Comparison of ENCODE assay signal across 2 cellular contexts in the genomic region with DNA sequence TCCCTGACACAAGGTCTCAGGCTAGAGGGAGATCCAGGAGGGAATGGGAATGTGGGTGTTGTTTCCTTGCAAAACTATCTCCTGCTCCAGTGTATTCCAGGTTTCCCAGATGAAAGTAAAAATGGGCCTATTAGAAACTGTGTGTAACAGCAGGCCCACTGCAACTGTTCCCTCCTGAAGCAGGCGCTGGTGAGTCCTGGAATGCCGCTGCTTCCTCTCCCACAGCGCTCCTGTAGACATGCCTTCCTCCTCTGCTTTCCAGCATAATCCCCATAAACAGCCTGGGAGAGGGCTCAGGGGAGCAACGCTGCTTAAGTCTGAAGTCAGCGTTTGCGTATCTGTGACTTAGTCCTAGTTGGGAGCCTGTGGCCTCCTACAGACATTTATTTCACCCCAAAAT.
TF ChIP-seq lines count a peak whose summit lies in the region.

No MANE protein-coding gene starts in this region.

TF ChIP-seq in GM23338, 12 proteins besides CTCF, POLR2A, EP300 and RAD21 (continues in another document):
- TF ChIP-seq, protein P1, sequence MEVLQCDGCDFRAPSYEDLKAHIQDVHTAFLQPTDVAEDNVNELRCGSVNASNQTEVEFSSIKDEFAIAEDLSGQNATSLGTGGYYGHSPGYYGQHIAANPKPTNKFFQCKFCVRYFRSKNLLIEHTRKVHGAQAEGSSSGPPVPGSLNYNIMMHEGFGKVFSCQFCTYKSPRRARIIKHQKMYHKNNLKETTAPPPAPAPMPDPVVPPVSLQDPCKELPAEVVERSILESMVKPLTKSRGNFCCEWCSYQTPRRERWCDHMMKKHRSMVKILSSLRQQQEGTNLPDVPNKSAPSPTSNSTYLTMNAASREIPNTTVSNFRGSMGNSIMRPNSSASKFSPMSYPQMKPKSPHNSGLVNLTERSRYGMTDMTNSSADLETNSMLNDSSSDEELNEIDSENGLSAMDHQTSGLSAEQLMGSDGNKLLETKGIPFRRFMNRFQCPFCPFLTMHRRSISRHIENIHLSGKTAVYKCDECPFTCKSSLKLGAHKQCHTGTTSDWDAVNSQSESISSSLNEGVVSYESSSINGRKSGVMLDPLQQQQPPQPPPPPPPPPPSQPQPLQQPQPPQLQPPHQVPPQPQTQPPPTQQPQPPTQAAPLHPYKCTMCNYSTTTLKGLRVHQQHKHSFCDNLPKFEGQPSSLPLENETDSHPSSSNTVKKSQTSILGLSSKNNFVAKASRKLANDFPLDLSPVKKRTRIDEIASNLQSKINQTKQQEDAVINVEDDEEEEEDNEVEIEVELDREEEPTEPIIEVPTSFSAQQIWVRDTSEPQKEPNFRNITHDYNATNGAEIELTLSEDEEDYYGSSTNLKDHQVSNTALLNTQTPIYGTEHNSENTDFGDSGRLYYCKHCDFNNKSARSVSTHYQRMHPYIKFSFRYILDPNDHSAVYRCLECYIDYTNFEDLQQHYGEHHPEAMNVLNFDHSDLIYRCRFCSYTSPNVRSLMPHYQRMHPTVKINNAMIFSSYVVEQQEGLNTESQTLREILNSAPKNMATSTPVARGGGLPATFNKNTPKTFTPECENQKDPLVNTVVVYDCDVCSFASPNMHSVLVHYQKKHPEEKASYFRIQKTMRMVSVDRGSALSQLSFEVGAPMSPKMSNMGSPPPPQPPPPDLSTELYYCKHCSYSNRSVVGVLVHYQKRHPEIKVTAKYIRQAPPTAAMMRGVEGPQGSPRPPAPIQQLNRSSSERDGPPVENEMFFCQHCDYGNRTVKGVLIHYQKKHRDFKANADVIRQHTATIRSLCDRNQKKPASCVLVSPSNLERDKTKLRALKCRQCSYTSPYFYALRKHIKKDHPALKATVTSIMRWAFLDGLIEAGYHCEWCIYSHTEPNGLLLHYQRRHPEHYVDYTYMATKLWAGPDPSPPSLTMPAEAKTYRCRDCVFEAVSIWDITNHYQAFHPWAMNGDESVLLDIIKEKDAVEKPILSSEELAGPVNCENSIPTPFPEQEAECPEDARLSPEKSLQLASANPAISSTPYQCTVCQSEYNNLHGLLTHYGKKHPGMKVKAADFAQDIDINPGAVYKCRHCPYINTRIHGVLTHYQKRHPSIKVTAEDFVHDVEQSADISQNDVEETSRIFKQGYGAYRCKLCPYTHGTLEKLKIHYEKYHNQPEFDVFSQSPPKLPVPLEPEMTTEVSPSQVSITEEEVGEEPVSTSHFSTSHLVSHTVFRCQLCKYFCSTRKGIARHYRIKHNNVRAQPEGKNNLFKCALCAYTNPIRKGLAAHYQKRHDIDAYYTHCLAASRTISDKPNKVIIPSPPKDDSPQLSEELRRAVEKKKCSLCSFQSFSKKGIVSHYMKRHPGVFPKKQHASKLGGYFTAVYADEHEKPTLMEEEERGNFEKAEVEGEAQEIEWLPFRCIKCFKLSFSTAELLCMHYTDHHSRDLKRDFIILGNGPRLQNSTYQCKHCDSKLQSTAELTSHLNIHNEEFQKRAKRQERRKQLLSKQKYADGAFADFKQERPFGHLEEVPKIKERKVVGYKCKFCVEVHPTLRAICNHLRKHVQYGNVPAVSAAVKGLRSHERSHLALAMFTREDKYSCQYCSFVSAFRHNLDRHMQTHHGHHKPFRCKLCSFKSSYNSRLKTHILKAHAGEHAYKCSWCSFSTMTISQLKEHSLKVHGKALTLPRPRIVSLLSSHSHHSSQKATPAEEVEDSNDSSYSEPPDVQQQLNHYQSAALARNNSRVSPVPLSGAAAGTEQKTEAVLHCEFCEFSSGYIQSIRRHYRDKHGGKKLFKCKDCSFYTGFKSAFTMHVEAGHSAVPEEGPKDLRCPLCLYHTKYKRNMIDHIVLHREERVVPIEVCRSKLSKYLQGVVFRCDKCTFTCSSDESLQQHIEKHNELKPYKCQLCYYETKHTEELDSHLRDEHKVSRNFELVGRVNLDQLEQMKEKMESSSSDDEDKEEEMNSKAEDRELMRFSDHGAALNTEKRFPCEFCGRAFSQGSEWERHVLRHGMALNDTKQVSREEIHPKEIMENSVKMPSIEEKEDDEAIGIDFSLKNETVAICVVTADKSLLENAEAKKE (CRISPR knock-in tag; IDR thresholded peaks at IDR 0.05): no peak
- TF ChIP-seq, protein P2, sequence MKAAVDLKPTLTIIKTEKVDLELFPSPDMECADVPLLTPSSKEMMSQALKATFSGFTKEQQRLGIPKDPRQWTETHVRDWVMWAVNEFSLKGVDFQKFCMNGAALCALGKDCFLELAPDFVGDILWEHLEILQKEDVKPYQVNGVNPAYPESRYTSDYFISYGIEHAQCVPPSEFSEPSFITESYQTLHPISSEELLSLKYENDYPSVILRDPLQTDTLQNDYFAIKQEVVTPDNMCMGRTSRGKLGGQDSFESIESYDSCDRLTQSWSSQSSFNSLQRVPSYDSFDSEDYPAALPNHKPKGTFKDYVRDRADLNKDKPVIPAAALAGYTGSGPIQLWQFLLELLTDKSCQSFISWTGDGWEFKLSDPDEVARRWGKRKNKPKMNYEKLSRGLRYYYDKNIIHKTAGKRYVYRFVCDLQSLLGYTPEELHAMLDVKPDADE (IDR thresholded peaks at IDR 0.05): no peak
- TF ChIP-seq JUNB (IDR thresholded peaks at IDR 0.05; ENCODE audit: unreplicated experiment) (no peak), CREB1 (CRISPR knock-in tag; IDR thresholded peaks at IDR 0.05; ENCODE audit: low read depth) (no peak), EZH2 (IDR thresholded peaks at IDR 0.05; ENCODE audit: low read depth, unreplicated experiment) (no peak), ZNF331 (CRISPR knock-in tag; IDR thresholded peaks at IDR 0.05; ENCODE audit: low read depth) (no peak), ZNF114 (CRISPR knock-in tag; IDR thresholded peaks at IDR 0.05) (no peak), POLR2AphosphoS5 (IDR thresholded peaks at IDR 0.05; ENCODE audit: low read depth) (no peak), EZH2phosphoT487 (IDR thresholded peaks at IDR 0.05; ENCODE audit: unreplicated experiment) (no peak)
- TF ChIP-seq, protein P3, sequence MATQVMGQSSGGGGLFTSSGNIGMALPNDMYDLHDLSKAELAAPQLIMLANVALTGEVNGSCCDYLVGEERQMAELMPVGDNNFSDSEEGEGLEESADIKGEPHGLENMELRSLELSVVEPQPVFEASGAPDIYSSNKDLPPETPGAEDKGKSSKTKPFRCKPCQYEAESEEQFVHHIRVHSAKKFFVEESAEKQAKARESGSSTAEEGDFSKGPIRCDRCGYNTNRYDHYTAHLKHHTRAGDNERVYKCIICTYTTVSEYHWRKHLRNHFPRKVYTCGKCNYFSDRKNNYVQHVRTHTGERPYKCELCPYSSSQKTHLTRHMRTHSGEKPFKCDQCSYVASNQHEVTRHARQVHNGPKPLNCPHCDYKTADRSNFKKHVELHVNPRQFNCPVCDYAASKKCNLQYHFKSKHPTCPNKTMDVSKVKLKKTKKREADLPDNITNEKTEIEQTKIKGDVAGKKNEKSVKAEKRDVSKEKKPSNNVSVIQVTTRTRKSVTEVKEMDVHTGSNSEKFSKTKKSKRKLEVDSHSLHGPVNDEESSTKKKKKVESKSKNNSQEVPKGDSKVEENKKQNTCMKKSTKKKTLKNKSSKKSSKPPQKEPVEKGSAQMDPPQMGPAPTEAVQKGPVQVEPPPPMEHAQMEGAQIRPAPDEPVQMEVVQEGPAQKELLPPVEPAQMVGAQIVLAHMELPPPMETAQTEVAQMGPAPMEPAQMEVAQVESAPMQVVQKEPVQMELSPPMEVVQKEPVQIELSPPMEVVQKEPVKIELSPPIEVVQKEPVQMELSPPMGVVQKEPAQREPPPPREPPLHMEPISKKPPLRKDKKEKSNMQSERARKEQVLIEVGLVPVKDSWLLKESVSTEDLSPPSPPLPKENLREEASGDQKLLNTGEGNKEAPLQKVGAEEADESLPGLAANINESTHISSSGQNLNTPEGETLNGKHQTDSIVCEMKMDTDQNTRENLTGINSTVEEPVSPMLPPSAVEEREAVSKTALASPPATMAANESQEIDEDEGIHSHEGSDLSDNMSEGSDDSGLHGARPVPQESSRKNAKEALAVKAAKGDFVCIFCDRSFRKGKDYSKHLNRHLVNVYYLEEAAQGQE (IDR thresholded peaks at IDR 0.05; ENCODE audit: unreplicated experiment): no peak

TF ChIP-seq in WTC11, 78 proteins besides CTCF, POLR2A, EP300 and RAD21 (continued from another document):
- TF ChIP-seq, protein P4, sequence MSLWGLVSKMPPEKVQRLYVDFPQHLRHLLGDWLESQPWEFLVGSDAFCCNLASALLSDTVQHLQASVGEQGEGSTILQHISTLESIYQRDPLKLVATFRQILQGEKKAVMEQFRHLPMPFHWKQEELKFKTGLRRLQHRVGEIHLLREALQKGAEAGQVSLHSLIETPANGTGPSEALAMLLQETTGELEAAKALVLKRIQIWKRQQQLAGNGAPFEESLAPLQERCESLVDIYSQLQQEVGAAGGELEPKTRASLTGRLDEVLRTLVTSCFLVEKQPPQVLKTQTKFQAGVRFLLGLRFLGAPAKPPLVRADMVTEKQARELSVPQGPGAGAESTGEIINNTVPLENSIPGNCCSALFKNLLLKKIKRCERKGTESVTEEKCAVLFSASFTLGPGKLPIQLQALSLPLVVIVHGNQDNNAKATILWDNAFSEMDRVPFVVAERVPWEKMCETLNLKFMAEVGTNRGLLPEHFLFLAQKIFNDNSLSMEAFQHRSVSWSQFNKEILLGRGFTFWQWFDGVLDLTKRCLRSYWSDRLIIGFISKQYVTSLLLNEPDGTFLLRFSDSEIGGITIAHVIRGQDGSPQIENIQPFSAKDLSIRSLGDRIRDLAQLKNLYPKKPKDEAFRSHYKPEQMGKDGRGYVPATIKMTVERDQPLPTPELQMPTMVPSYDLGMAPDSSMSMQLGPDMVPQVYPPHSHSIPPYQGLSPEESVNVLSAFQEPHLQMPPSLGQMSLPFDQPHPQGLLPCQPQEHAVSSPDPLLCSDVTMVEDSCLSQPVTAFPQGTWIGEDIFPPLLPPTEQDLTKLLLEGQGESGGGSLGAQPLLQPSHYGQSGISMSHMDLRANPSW (CRISPR knock-in tag; conservative IDR thresholded peaks at IDR 0.05; ENCODE audit: low read depth): no peak
- no peak for TF ChIP-seq IRF2 (CRISPR knock-in tag; IDR thresholded peaks at IDR 0.05; ENCODE audit: borderline replicate concordance, low read depth)
- no peak for TF ChIP-seq NR2C2 (CRISPR knock-in tag; IDR thresholded peaks at IDR 0.05)
- TF ChIP-seq TEAD1 (CRISPR knock-in tag; IDR thresholded peaks at IDR 0.05): peak; percentile 47; the same call in 1 of the 2 replicates
- TF ChIP-seq JUN (CRISPR knock-in tag; IDR thresholded peaks at IDR 0.05): no peak
- TF ChIP-seq ZNF121 (CRISPR knock-in tag; IDR thresholded peaks at IDR 0.05): peak; percentile 82
- TF ChIP-seq CREB1 (CRISPR knock-in tag; IDR thresholded peaks at IDR 0.05): no peak
- TF ChIP-seq, protein P5, sequence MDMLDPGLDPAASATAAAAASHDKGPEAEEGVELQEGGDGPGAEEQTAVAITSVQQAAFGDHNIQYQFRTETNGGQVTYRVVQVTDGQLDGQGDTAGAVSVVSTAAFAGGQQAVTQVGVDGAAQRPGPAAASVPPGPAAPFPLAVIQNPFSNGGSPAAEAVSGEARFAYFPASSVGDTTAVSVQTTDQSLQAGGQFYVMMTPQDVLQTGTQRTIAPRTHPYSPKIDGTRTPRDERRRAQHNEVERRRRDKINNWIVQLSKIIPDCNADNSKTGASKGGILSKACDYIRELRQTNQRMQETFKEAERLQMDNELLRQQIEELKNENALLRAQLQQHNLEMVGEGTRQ (CRISPR knock-in tag; IDR thresholded peaks at IDR 0.05): no peak
- no peak for TF ChIP-seq TEAD4 (CRISPR knock-in tag; IDR thresholded peaks at IDR 0.05)
- TF ChIP-seq, protein P6, sequence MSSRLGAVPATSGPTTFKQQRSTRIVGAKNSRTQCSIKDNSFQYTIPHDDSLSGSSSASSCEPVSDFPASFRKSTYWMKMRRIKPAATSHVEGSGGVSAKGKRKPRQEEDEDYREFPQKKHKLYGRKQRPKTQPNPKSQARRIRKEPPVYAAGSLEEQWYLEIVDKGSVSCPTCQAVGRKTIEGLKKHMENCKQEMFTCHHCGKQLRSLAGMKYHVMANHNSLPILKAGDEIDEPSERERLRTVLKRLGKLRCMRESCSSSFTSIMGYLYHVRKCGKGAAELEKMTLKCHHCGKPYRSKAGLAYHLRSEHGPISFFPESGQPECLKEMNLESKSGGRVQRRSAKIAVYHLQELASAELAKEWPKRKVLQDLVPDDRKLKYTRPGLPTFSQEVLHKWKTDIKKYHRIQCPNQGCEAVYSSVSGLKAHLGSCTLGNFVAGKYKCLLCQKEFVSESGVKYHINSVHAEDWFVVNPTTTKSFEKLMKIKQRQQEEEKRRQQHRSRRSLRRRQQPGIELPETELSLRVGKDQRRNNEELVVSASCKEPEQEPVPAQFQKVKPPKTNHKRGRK (CRISPR knock-in tag; IDR thresholded peaks at IDR 0.05; ENCODE audit: borderline replicate concordance): no peak
- TF ChIP-seq, protein P7, sequence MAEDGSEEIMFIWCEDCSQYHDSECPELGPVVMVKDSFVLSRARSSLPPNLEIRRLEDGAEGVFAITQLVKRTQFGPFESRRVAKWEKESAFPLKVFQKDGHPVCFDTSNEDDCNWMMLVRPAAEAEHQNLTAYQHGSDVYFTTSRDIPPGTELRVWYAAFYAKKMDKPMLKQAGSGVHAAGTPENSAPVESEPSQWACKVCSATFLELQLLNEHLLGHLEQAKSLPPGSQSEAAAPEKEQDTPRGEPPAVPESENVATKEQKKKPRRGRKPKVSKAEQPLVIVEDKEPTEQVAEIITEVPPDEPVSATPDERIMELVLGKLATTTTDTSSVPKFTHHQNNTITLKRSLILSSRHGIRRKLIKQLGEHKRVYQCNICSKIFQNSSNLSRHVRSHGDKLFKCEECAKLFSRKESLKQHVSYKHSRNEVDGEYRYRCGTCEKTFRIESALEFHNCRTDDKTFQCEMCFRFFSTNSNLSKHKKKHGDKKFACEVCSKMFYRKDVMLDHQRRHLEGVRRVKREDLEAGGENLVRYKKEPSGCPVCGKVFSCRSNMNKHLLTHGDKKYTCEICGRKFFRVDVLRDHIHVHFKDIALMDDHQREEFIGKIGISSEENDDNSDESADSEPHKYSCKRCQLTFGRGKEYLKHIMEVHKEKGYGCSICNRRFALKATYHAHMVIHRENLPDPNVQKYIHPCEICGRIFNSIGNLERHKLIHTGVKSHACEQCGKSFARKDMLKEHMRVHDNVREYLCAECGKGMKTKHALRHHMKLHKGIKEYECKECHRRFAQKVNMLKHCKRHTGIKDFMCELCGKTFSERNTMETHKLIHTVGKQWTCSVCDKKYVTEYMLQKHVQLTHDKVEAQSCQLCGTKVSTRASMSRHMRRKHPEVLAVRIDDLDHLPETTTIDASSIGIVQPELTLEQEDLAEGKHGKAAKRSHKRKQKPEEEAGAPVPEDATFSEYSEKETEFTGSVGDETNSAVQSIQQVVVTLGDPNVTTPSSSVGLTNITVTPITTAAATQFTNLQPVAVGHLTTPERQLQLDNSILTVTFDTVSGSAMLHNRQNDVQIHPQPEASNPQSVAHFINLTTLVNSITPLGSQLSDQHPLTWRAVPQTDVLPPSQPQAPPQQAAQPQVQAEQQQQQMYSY (CRISPR knock-in tag; IDR thresholded peaks at IDR 0.05): no peak
- no peak for TF ChIP-seq CREM (CRISPR knock-in tag; IDR thresholded peaks at IDR 0.05)
- 0 out of 2 replicates have a peak, but pooled peaks have one; percentile 25 for TF ChIP-seq ETV6 (CRISPR knock-in tag; IDR thresholded peaks at IDR 0.05)
